Comparison of ENCODE assay signal across 8 cellular contexts in genomic region chr21:38805282-38806152, GRCh38. TPM values are rescaled to one million over a fixed set of nuclear protein-coding genes. Genes with fewer than 3 reads are reported as not detected.
DNase-seq lines count a peak whose midpoint lies in the region; ATAC-seq and TF ChIP-seq lines count a peak whose summit lies in the region.

Gene ETS2, plus strand, starts transcription at chr21:38805929. Its CDS starts 4,106 bp downstream, at chr21:38810035.

- H3K27me3 ChIP-seq in BLaER1: no peaks in the 10 kb centered on the region
- no peaks in the 10 kb centered on the region for H3K27me3 ChIP-seq in lower lobe of right lung (ENCODE audit: low read depth)

- DNase-seq in HT-29 (ENCODE audit: low spot score) (peak; percentile 90), NOMO-1 (lab: John Stamatoyannopoulos, UW; ENCODE audit: unreplicated experiment in 2 of 2) (peak; percentile 95 to 97), lower lobe of right lung (peak; percentile 94)
- peak; percentile 87 for DNase-seq in activated CD8-positive, alpha-beta memory T cell treated with anti-CD3 and anti-CD28 coated beads for 24 hours
- DNase-seq in effector CD4-positive, alpha-beta T cell: peak; percentile 56
- DNase-seq in stimulated activated CD4-positive, alpha-beta T cell treated with anti-CD3 and anti-CD28 coated beads, TNF-alpha, amount 100 ng/mL, for 24 hours (ENCODE audit: low read depth in 3 of 3): peak; percentile 51 to 77 (median 64)

- TF ChIP-seq CTCF in lower lobe of right lung (IDR thresholded peaks at IDR 0.05): no peak

- intact Hi-C loops in lower lobe of right lung (cut with DNase I): no loop called here

- H3K27ac ChIP-seq in BLaER1 (peak within 1 kb of the TSS; percentile 96), lower lobe of right lung (peak within 1 kb of the TSS; percentile 98)

- peak; percentile 69 for ATAC-seq in GM19438 (IDR thresholded peaks at IDR 0.05; ENCODE audit: low read depth, unreplicated experiment)
- ATAC-seq in lower lobe of right lung: peak; percentile 91 to 92

- H4K20me1 ChIP-seq in BLaER1: peaks cover 44% of the 10 kb centered on the region

- peak within 1 kb of the TSS; percentile 96 for H3K4me3 ChIP-seq in BLaER1
- peak within 1 kb of the TSS; percentile 82 for H3K4me3 ChIP-seq in lower lobe of right lung

- H3K36me3 ChIP-seq in BLaER1 (peaks cover 14% of the 10 kb centered on the region), lower lobe of right lung (peaks cover 24% of the 10 kb centered on the region)

- peak within 1 kb of the TSS; percentile 93 for H3K4me2 ChIP-seq in BLaER1

- peak within 1 kb of the TSS; percentile 95 for H3K9ac ChIP-seq in BLaER1

- H3K9me3 ChIP-seq in BLaER1 (no peaks in the 10 kb centered on the region), lower lobe of right lung (no peaks in the 10 kb centered on the region)

- H3K4me1 ChIP-seq in BLaER1 (peaks cover 46% of the 10 kb centered on the region), lower lobe of right lung (peaks cover 48% of the 10 kb centered on the region)

RNA-seq across cellular contexts. Expression of gene ETS2, which starts in this region (rescaled TPM):
- total RNA-seq in HT-29 (2014; rRNA removed; shearing (Covaris generic)): 171 and 172 TPM in 2 replicates
- total RNA-seq in lower lobe of right lung: 160 TPM

Comparison
In these comparisons a context has a peak if more than half of its experiments do, and no peak if none do; other contexts are left out.
1. Peak in every context shown above with its lines: DNase-seq, ATAC-seq, H3K4me3 ChIP-seq and H3K27ac ChIP-seq.